In the genomic region with DNA sequence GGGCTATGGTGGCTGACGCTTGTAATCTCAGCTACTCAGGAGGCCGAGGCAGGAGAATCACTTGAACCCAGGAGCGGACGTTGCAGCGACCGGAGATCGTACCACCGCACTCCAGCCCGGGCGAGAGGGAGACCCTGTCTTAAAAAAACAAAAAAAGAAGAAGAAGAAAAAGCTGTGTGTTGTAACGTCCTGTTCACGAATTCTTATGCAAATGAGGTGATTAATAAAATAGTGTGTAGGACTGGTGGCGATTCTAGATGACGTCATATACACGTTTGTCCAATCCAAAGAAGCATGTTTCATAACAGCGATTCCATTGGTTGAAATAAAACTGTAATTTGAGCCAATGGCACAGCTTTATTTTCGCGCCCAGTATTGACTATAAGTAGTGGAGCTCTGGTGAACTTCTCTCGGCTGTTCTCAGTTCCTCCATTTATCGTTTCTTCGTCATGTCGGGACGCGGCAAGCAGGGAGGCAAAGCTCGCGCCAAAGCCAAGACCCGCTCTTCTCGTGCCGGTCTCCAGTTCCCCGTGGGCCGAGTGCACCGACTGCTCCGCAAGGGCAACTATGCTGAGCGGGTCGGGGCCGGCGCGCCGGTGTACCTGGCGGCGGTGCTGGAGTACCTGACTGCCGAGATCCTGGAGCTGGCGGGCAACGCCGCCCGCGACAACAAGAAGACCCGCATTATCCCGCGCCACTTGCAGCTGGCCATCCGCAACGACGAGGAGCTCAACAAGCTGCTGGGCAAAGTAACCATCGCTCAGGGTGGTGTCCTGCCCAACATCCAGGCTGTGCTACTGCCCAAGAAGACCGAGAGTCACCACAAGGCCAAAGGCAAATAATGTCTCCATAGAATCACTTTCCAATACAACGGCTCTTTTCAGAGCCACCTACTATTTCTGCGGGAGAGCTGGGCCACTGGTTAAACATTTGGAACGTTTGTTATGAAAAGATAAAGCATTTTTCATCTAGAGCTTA, we compare ENCODE assay signal across 9 cellular contexts. TPM values are rescaled to one million over a fixed set of nuclear protein-coding genes. Genes with fewer than 3 reads are reported as not detected.
DNase-seq lines count a peak whose midpoint lies in the region; ATAC-seq and TF ChIP-seq lines count a peak whose summit lies in the region.
"Had no signal": no experiment of that assay in that cellular context is flagged by ENCODE, and none has a peak within 500 bp of the region (broad histone marks: within the 10 kb centered on the region; RNA-seq: fewer than 3 reads in every experiment).

No MANE protein-coding gene starts in this region.

- H3K36me3 Mint-ChIP-seq in CD14-positive monocyte: no peaks in the 10 kb centered on the region
- peaks cover 13% of the 10 kb centered on the region for H3K36me3 Mint-ChIP-seq in activated CD4-positive, alpha-beta T cell treated with anti-CD3 and anti-CD28 coated beads, Interleukin-2, amount 10 ng/mL, durations not matched to agents 7 days and 5 days (ENCODE audit: low read depth)

- CTCF ChIA-PET in activated CD4-positive, alpha-beta T cell treated with anti-CD3 and anti-CD28 coated beads, Interleukin-2, amount 10 ng/mL, durations not matched to agents 7 days and 5 days (lab: Charles Lee): interaction anchor here (0.6 to 6.3 kb wide), 16 partner anchors 12 to 1667 kb away, joined by 3 to 47 read pairs (median 6); a partner anchor contains a TSS

- DNase-seq in CD14-positive monocyte (ENCODE audit: low spot score) (peak; percentile 76), NCI-H524 treated with DMSO at 0.1 percent for 48 hours (lab: John Stamatoyannopoulos, UW) (peak; percentile 70), ecto neural progenitor cell (ENCODE audit: low spot score) (peak; percentile 82), lower leg skin (ENCODE audit: low spot score in 2 of 2) (peak; percentile 88 to 94)
- DNase-seq in activated CD4-positive, alpha-beta T cell treated with anti-CD3 and anti-CD28 coated beads, Interleukin-2, amount 10 ng/mL, durations not matched to agents 7 days and 5 days: peak; percentile 88
- DNase-seq in stimulated activated CD4-positive, alpha-beta T cell treated with anti-CD3 and anti-CD28 coated beads, TNF-alpha, amount 100 ng/mL, for 4 hours (ENCODE audit: low read depth in 3 of 3): peak in 2 of 3 experiments; percentile 26 to 28

- TF ChIP-seq POLR2A in lower leg skin (IDR thresholded peaks at IDR 0.05): no peak

- WGBS in lower leg skin, 2 donors: 0 to 1% methylated on average over 48 to 56 of the region's 58 CpGs

- peaks cover 0 to 4% (median under 1%) of the 10 kb centered on the region in 7 donors for H3K9me3 Mint-ChIP-seq in CD14-positive monocyte
- no peaks in the 10 kb centered on the region for H3K9me3 Mint-ChIP-seq in activated CD4-positive, alpha-beta T cell treated with anti-CD3 and anti-CD28 coated beads, Interleukin-2, amount 10 ng/mL, durations not matched to agents 7 days and 5 days

- ATAC-seq in GM19395 (IDR thresholded peaks at IDR 0.05; ENCODE audit: unreplicated experiment) (peak; percentile 60), HG03469 (IDR thresholded peaks at IDR 0.05; ENCODE audit: unreplicated experiment) (peak; percentile 33)

- intact Hi-C loops in CD14-positive monocyte (cut with micrococcal nuclease) (loop anchor here in 1 of 2 donors (2.0 kb wide), 1 partner anchor 26 kb away; a partner anchor contains a TSS), lower leg skin (cut with DNase I; ENCODE audit: low total_unique reads) (no loop called here)

- peaks cover 45% of the 10 kb centered on the region for H3K4me1 Mint-ChIP-seq in CD14-positive monocyte
- peaks cover 66% of the 10 kb centered on the region for H3K4me1 Mint-ChIP-seq in activated CD4-positive, alpha-beta T cell treated with anti-CD3 and anti-CD28 coated beads, Interleukin-2, amount 10 ng/mL, durations not matched to agents 7 days and 5 days

- POLR2A ChIA-PET in activated CD4-positive, alpha-beta T cell treated with anti-CD3 and anti-CD28 coated beads, Interleukin-2, amount 10 ng/mL, durations not matched to agents 7 days and 5 days (lab: Charles Lee): interaction anchor here (0.6 to 12.5 kb wide), 29 partner anchors 8 to 1845 kb away, joined by 3 to 593 read pairs (median 5); a partner anchor contains a TSS

- H3K4me3 ChIP-seq in lower leg skin (ENCODE audit: low read depth, poor library complexity, severe bottlenecking): peak overlapping the region; percentile 58

- no peak for TF ChIP-seq CTCF in CD14-positive monocyte (IDR thresholded peaks at IDR 0.05)
- TF ChIP-seq CTCF in lower leg skin (IDR thresholded peaks at IDR 0.05): no peak

- H3K27me3 Mint-ChIP-seq in CD14-positive monocyte (ENCODE audit: low read depth in 3 of 3): peaks cover 0 to 4% (median 2%) of the 10 kb centered on the region in 3 donors
- H3K27me3 Mint-ChIP-seq in activated CD4-positive, alpha-beta T cell treated with anti-CD3 and anti-CD28 coated beads, Interleukin-2, amount 10 ng/mL, durations not matched to agents 7 days and 5 days: no peaks in the 10 kb centered on the region

- peak overlapping the region; percentile 97 to 99 (median 99) for H3K27ac Mint-ChIP-seq in CD14-positive monocyte
- H3K27ac Mint-ChIP-seq in activated CD4-positive, alpha-beta T cell treated with anti-CD3 and anti-CD28 coated beads, Interleukin-2, amount 10 ng/mL, durations not matched to agents 7 days and 5 days: peak overlapping the region; percentile 100

- peak overlapping the region; percentile 97 to 98 for H3K4me3 Mint-ChIP-seq in CD14-positive monocyte
- H3K4me3 Mint-ChIP-seq in activated CD4-positive, alpha-beta T cell treated with anti-CD3 and anti-CD28 coated beads, Interleukin-2, amount 10 ng/mL, durations not matched to agents 7 days and 5 days: peak overlapping the region; percentile 99

RNA-seq across cellular contexts. Expression of a gene that starts 47.0 kb away (rescaled TPM):
- polyA plus RNA-seq in CD14-positive monocyte: not detected
- not detected for total RNA-seq in activated CD4-positive, alpha-beta T cell treated with anti-CD3 and anti-CD28 coated beads, Interleukin-2, amount 10 ng/mL, durations not matched to agents 7 days and 5 days
- total RNA-seq in lower leg skin: not detected
- polyA plus RNA-seq: adipose tissue had no signal

Comparison
In these comparisons a context has a peak if more than half of its experiments do, and no peak if none do; other contexts are left out.
1. Peak in every context shown above with its lines: DNase-seq, ATAC-seq and H3K4me3 ChIP-seq.
2. DNase-seq: peak in every context shown above with its lines; median percentile 91 in lower leg skin; 88 in activated CD4-positive, alpha-beta T cell treated with anti-CD3 and anti-CD28 coated beads, Interleukin-2, amount 10 ng/mL, durations not matched to agents 7 days and 5 days; 82 in ecto neural progenitor cell; 76 in CD14-positive monocyte; 70 in NCI-H524 treated with DMSO at 0.1 percent for 48 hours; 27 in stimulated activated CD4-positive, alpha-beta T cell treated with anti-CD3 and anti-CD28 coated beads, TNF-alpha, amount 100 ng/mL, for 4 hours.